20 cellular contexts compared by ENCODE assay signal in the genomic region with DNA sequence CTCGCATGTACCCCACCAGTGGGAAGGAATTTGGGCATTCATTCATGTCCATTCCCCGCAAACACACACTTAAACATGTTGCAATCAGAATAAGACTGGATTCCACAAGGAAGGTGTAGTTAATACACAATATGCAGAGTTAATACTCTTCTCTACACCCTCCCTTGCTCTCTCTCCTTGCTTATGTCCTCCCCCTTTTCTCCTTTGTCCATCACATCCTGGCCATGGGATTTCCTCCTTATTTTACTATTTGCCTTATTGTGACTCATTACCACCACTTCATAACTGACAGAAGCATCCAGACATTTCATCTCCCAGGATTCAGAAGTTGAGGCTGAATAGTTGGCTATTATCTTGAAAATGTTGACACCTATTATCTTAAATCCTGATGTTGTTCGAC.
"Had no signal": no experiment of that assay in that cellular context is flagged by ENCODE, and none has a peak within 500 bp of the region (broad histone marks: within the 10 kb centered on the region; RNA-seq: fewer than 3 reads in every experiment).

No MANE protein-coding gene starts in this region.

- H3K4me3 ChIP-seq: ascending aorta, breast epithelium, esophagus squamous epithelium, thyroid gland, uterus had no signal

- H3K4me1 Mint-ChIP-seq: immature natural killer cell, memory B cell had no signal

- DNase-seq: activated CD4-positive, CD25-positive, alpha-beta regulatory T cell treated with anti-CD3 and anti-CD28 coated beads, Interleukin-2, amount 50 U/mL, for 72 hours; activated CD8-positive, alpha-beta memory T cell treated with anti-CD3 and anti-CD28 coated beads for 24 hours; activated CD8-positive, alpha-beta memory T cell treated with anti-CD3 and anti-CD28 coated beads, Interleukin-2, amount 50 U/mL, for 48 hours; activated effector memory CD4-positive, alpha-beta T cell treated with Interleukin-2 at 50 U/mL for 16 hours; activated naive CD4-positive, alpha-beta T cell treated with anti-CD3 and anti-CD28 coated beads, Interleukin-2, amount 50 U/mL, for 16 hours; activated T-cell treated with anti-CD3 and anti-CD28 coated beads, Interleukin-2, amount 50 U/mL, for 48 hours; dermis blood vessel endothelial cell; effector memory CD4-positive, alpha-beta T cell; esophagus squamous epithelium; immature natural killer cell; occipital lobe; stimulated activated CD4-positive, alpha-beta T cell treated with anti-CD3 and anti-CD28 coated beads, Interleukin-2, amount 100 ng/mL, for 24 hours; stimulated activated naive CD4-positive, alpha-beta T cell treated with Interleukin-2 at 50 U/mL for 16 hours; thyroid gland; uterus had no signal

- H3K27ac ChIP-seq: ascending aorta, breast epithelium, esophagus squamous epithelium, thyroid gland, uterus, VCaP had no signal

- H3K27me3 ChIP-seq: ascending aorta, breast epithelium, esophagus squamous epithelium, thyroid gland, uterus had no signal

- H3K27ac Mint-ChIP-seq: immature natural killer cell, memory B cell had no signal

- H3K36me3 ChIP-seq: ascending aorta, breast epithelium, esophagus squamous epithelium, thyroid gland, uterus had no signal

- H3K4me3 Mint-ChIP-seq: immature natural killer cell, memory B cell had no signal

- H3K27me3 Mint-ChIP-seq: memory B cell had no signal

- FAIRE-seq: endothelial cell of umbilical vein had no signal

- H3K36me3 Mint-ChIP-seq: immature natural killer cell, memory B cell had no signal

- H3K4me1 ChIP-seq: breast epithelium, esophagus squamous epithelium, thyroid gland, uterus had no signal

- H3K9me3 ChIP-seq: ascending aorta, breast epithelium, esophagus squamous epithelium, thyroid gland, uterus had no signal
